ENCODE assay signal across 9 cellular contexts in the genomic region with DNA sequence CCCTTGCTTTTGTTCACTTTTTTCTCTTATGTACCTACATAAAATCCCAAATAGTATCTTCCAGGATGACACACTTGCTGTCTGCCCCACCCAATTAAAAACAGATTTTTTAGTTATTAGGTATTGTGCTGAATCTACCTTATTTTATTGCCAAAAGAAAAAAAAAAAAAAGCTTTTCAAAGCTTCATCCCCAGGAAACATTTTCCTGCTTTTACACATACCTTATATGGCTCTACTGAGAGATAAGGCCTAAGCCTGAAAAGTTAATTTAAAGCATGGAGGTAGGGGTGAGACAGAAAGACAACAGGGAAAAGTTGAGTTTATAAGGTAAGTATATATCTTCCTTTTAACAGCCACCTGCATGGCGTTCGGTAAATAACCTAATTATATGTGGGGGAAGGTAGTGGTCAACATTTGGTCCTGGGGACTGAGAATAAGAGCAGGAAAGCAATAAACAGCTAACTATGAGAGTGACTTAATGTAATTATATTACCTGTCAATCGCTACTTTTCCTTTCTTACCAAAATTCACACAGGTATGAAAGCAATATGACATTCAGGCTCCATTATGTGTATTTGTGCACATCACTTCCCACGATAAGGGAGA.
DNase-seq lines count a peak whose midpoint lies in the region; ATAC-seq and TF ChIP-seq lines count a peak whose summit lies in the region.
"Had no signal": no experiment of that assay in that cellular context is flagged by ENCODE, and none has a peak within 500 bp of the region (broad histone marks: within the 10 kb centered on the region; RNA-seq: fewer than 3 reads in every experiment).

No MANE protein-coding gene starts in this region.

- H3K9ac ChIP-seq in OCI-LY3 (ENCODE audit: low read length), result peak overlapping the region; percentile 98

- H3K27me3 Mint-ChIP-seq in effector memory CD8-positive, alpha-beta T cell, result no peaks in the 10 kb centered on the region

- H3K27ac Mint-ChIP-seq in effector memory CD8-positive, alpha-beta T cell, result peak overlapping the region in 1 of 2 donors; percentile 63

- H3K36me3 Mint-ChIP-seq in effector memory CD8-positive, alpha-beta T cell (ENCODE audit: insufficient read depth), result peaks cover 13% of the 10 kb centered on the region

- H3K27me3 ChIP-seq in GM06990 (replicated peaks; ENCODE audit: control insufficient read depth, insufficient read depth, low read length), result no peaks in the 10 kb centered on the region
- H3K27me3 ChIP-seq in OCI-LY3 (ENCODE audit: low read depth, low read length), result no peaks in the 10 kb centered on the region
- H3K27me3 ChIP-seq: testis had no signal

- H3K4me1 Mint-ChIP-seq in effector memory CD8-positive, alpha-beta T cell (ENCODE audit: low read depth in 2 of 2), result peaks cover 37 to 48% of the 10 kb centered on the region in 2 donors

- peaks cover 66% of the 10 kb centered on the region for H3K79me2 ChIP-seq in OCI-LY3 (ENCODE audit: low read length)

- H2AFZ ChIP-seq in OCI-LY3 (ENCODE audit: low read depth, low read length), result no peak overlapping the region

- H3K4me3 ChIP-seq in GM06990 (replicated peaks; ENCODE audit: low read depth, low read length) (peak overlapping the region; percentile 66), OCI-LY3 (ENCODE audit: low read length) (peak overlapping the region; percentile 94)

- H3K36me3 ChIP-seq in GM06990 (ENCODE audit: control insufficient read depth, insufficient read depth, low read length) (no peaks in the 10 kb centered on the region), OCI-LY3 (replicated peaks; ENCODE audit: low read depth, low read length) (peaks cover 40% of the 10 kb centered on the region)

- H3K4me1 ChIP-seq in OCI-LY3 (ENCODE audit: low read length), result peaks cover 46% of the 10 kb centered on the region

- no peak for DNase-seq in GM06990 (ENCODE audit: extremely low read depth, insufficient read length)
- DNase-seq in effector memory CD8-positive, alpha-beta T cell, result no peak
- peak; percentile 1 for DNase-seq in pons (ENCODE audit: low spot score)
- no peak for DNase-seq in NCI-H1694 treated with DMSO at 0.1 percent for 48 hours (lab: John Stamatoyannopoulos, UW)
- DNase-seq in hippocampal formation (lab: John Stamatoyannopoulos, UW), result no peak
- DNase-seq: testis had no signal

- no peak for TF ChIP-seq CTCF in GM06990 (IDR thresholded peaks at IDR 0.05; ENCODE audit: insufficient read depth, low read length, poor library complexity, severe bottlenecking)
- no peak for TF ChIP-seq CTCF in OCI-LY3 (IDR thresholded peaks at IDR 0.05; ENCODE audit: low read depth, low read length)

- H4K20me1 ChIP-seq in OCI-LY3 (ENCODE audit: insufficient read depth, low read length), result peaks cover 45% of the 10 kb centered on the region

- no peak for ATAC-seq in effector memory CD8-positive, alpha-beta T cell (replicated peaks)
- no peak for ATAC-seq in activated CD4-positive, CD25-positive, alpha-beta regulatory T cell treated with anti-CD3 and anti-CD28 coated beads, Interleukin-2, amount 50 U/mL, for 24 hours
- no peak for ATAC-seq in HG03460 (IDR thresholded peaks at IDR 0.05; ENCODE audit: unreplicated experiment)

- H3K4me2 ChIP-seq in OCI-LY3 (ENCODE audit: low read length), result peak overlapping the region; percentile 99

- H3K9me3 Mint-ChIP-seq in effector memory CD8-positive, alpha-beta T cell, result no peaks in the 10 kb centered on the region

- H3K27ac ChIP-seq in OCI-LY3 (ENCODE audit: low read length), result peak overlapping the region; percentile 83
- H3K27ac ChIP-seq: testis had no signal

- peak overlapping the region; percentile 15 to 79 for H3K4me3 Mint-ChIP-seq in effector memory CD8-positive, alpha-beta T cell

- H3K9me3 ChIP-seq in OCI-LY3 (ENCODE audit: insufficient read depth, low read length), result no peaks in the 10 kb centered on the region
- H3K9me3 ChIP-seq: testis had no signal
